In the genomic region with DNA sequence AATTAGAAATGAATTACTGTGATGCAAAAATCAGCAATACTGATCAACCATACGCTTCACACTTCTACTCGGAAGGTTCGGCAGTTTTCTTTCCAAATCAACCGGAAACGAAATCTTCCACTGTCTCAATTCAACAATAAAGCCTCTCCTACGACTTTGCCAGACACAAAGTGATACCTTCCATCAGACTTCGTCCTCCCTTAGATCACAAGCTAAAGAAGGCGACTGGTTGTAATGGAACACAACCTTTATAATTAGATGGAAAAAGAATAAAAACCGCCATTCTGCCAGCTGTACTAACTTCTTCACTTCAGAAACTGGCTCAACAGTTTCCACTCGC, we compare ENCODE assay signal across 8 cellular contexts. TPM values are rescaled to one million over a fixed set of nuclear protein-coding genes. Genes with fewer than 3 reads are reported as not detected.
DNase-seq lines count a peak whose midpoint lies in the region; FAIRE-seq and TF ChIP-seq lines count a peak whose summit lies in the region.

No MANE protein-coding gene starts in this region.

- POLR2A ChIA-PET in endothelial cell of umbilical vein (lab: Charles Lee) = interaction anchor here (0.5 to 0.7 kb wide), 3 partner anchors 13 to 388 kb away, joined by 3 to 4 read pairs (median 3); no protein-coding TSS in a partner anchor

- CTCF ChIA-PET in endothelial cell of umbilical vein (lab: Charles Lee) = interaction anchor here (0.9 to 3.0 kb wide), 22 partner anchors 10 to 405 kb away, joined by 3 to 16 read pairs (median 4); a partner anchor contains a TSS

- no peaks in the 10 kb centered on the region for H3K9me3 ChIP-seq in DOHH2 (ENCODE audit: control insufficient read depth, insufficient read depth, low read length)
- no peaks in the 10 kb centered on the region for H3K9me3 ChIP-seq in NT2/D1 (ENCODE audit: insufficient read depth, low read length)
- H3K9me3 ChIP-seq in endothelial cell of umbilical vein (replicated peaks; ENCODE audit: control insufficient read depth, insufficient read depth, low read length) = no peaks in the 10 kb centered on the region
- no peaks in the 10 kb centered on the region for H3K9me3 ChIP-seq in osteoblast (ENCODE audit: low read depth, low read length)

- no peak for TF ChIP-seq POLR2A in endothelial cell of umbilical vein (IDR thresholded peaks at IDR 0.05; ENCODE audit: low read depth, low read length)

- H3K9ac ChIP-seq in NT2/D1 (ENCODE audit: insufficient read length, low read depth) (peak overlapping the region; percentile 99), endothelial cell of umbilical vein (replicated peaks; ENCODE audit: extremely low read depth, insufficient read depth, low read length) (peak overlapping the region; percentile 56)

- H3K27me3 ChIP-seq in DOHH2 (ENCODE audit: control insufficient read depth, low read length) = peaks cover 7% of the 10 kb centered on the region; the same call in 1 of the 2 replicates
- H3K27me3 ChIP-seq in NT2/D1 (ENCODE audit: insufficient read depth, insufficient read length) = peaks cover 5% of the 10 kb centered on the region
- no peaks in the 10 kb centered on the region for H3K27me3 ChIP-seq in endothelial cell of umbilical vein (ENCODE audit: control insufficient read depth in 2 of 2, insufficient read depth in 2 of 2, low read length in 2 of 2)
- peaks cover 2% of the 10 kb centered on the region for H3K27me3 ChIP-seq in osteoblast (ENCODE audit: insufficient read depth, low read length)

- intact Hi-C loops in endothelial cell of umbilical vein (cut with micrococcal nuclease) = loop anchor here (1.0 to 5.0 kb wide), 4 partner anchors 59 to 762 kb away; a partner anchor contains a TSS

- H3K9me2 ChIP-seq in DOHH2 (replicated peaks; ENCODE audit: control insufficient read depth, low read length) = no peaks in the 10 kb centered on the region

- DNase-seq in NT2/D1 (ENCODE audit: low read depth, low spot score) (no peak), endothelial cell of umbilical vein (ENCODE audit: low read depth, low spot score) (no peak), osteoblast (ENCODE audit: insufficient read length, low spot score, missing footprints) (no peak), epidermal melanocyte (ENCODE audit: insufficient read length, low spot score) (no peak), DMS114 treated with DMSO at 0.1 percent for 48 hours (lab: John Stamatoyannopoulos, UW; ENCODE audit: unreplicated experiment) (no peak), cerebellar cortex (ENCODE audit: low spot score) (no peak), Kasumi-1 (lab: John Stamatoyannopoulos, UW) (no peak)

- peak overlapping the region; percentile 73 for H2AFZ ChIP-seq in endothelial cell of umbilical vein (ENCODE audit: low read depth, low read length)
- H2AFZ ChIP-seq in osteoblast (ENCODE audit: low read length) = peak overlapping the region; percentile 100

- no peak for TF ChIP-seq CTCF in DOHH2 (IDR thresholded peaks at IDR 0.05; ENCODE audit: low read depth, low read length, poor library complexity, severe bottlenecking)
- TF ChIP-seq CTCF in endothelial cell of umbilical vein (IDR thresholded peaks at IDR 0.05; ENCODE audit: extremely low read depth in 1 of 2, insufficient read depth in 1 of 2, low read depth in 1 of 2, low read length in 2 of 2) = no peak
- TF ChIP-seq CTCF in osteoblast (IDR thresholded peaks at IDR 0.05; ENCODE audit: extremely low read depth, low read depth, low read length) = no peak

- dilution Hi-C loops in endothelial cell of umbilical vein (cut with MboI; ENCODE audit: extremely low pct_ligation_motif_present, low sequenced_read_pairs) = no loop called here

- H3K4me1 ChIP-seq in DOHH2 (ENCODE audit: control insufficient read depth, low read length) = peaks cover 21% of the 10 kb centered on the region
- no peaks in the 10 kb centered on the region for H3K4me1 ChIP-seq in NT2/D1 (ENCODE audit: insufficient read depth, insufficient read length)
- H3K4me1 ChIP-seq in endothelial cell of umbilical vein (ENCODE audit: control insufficient read depth, extremely low read depth, insufficient read depth, low read length) = peaks cover 11% of the 10 kb centered on the region
- peaks cover 17% of the 10 kb centered on the region for H3K4me1 ChIP-seq in osteoblast (ENCODE audit: insufficient read depth, low read length)

- no peaks in the 10 kb centered on the region for H3F3A ChIP-seq in DOHH2 (ENCODE audit: control insufficient read depth, insufficient read depth)

- H3K79me2 ChIP-seq in DOHH2 (ENCODE audit: control insufficient read depth, low read length) (peaks cover 54% of the 10 kb centered on the region), endothelial cell of umbilical vein (ENCODE audit: control insufficient read depth, insufficient read depth, low read length) (peaks cover 38% of the 10 kb centered on the region), osteoblast (ENCODE audit: insufficient read depth, low read length) (peaks cover 58% of the 10 kb centered on the region)

- no TSS peak for BruUV-seq in endothelial cell of umbilical vein (replicated peaks; lab: Mats Ljungman, UMichigan)

- H3K4me3 ChIP-seq in DOHH2 (ENCODE audit: low read length) (peak overlapping the region; percentile 91), NT2/D1 (ENCODE audit: insufficient read length, low read depth) (peak overlapping the region; percentile 95), endothelial cell of umbilical vein (replicated peaks in 1 of 3; ENCODE audit: insufficient read depth in 1 of 3, low read depth in 1 of 3, low read length in 3 of 3) (peak overlapping the region; percentile 47 to 93 (median 85)), osteoblast (ENCODE audit: insufficient read depth, low read length) (peak overlapping the region; percentile 99)

- H4K20me1 ChIP-seq in DOHH2 (ENCODE audit: control insufficient read depth, insufficient read depth, low read depth, low read length) = 0 out of 2 replicates have a peak, but pooled peaks cover under 1% of the 10 kb centered on the region
- no peaks in the 10 kb centered on the region for H4K20me1 ChIP-seq in endothelial cell of umbilical vein (replicated peaks; ENCODE audit: control insufficient read depth, extremely low read depth, insufficient read depth, low read length)
- peaks cover 32% of the 10 kb centered on the region for H4K20me1 ChIP-seq in osteoblast (ENCODE audit: insufficient read depth, low read length)

- FAIRE-seq in endothelial cell of umbilical vein (lab: Jason Lieb, UNC) = peak; percentile 4

- H3K27ac ChIP-seq in DOHH2 (ENCODE audit: low read depth, low read length) = peak overlapping the region; percentile 31
- peak overlapping the region; percentile 34 for H3K27ac ChIP-seq in endothelial cell of umbilical vein (ENCODE audit: insufficient read depth, low read depth, low read length)
- H3K27ac ChIP-seq in osteoblast (ENCODE audit: low read depth, low read length) = peak overlapping the region; percentile 88

- no peaks in the 10 kb centered on the region for H3K9me1 ChIP-seq in endothelial cell of umbilical vein (replicated peaks; ENCODE audit: control insufficient read depth, extremely low read depth, insufficient read depth, low read length)

- H3K4me2 ChIP-seq in DOHH2 (ENCODE audit: low read length) = peak overlapping the region; percentile 85
- peak overlapping the region; percentile 92 for H3K4me2 ChIP-seq in endothelial cell of umbilical vein (ENCODE audit: insufficient read depth, low read length)
- H3K4me2 ChIP-seq in osteoblast (ENCODE audit: insufficient read depth, low read length) = peak overlapping the region; percentile 93

- peaks cover 6% of the 10 kb centered on the region for H3K36me3 ChIP-seq in DOHH2 (ENCODE audit: control insufficient read depth, low read length)
- H3K36me3 ChIP-seq in NT2/D1 (ENCODE audit: insufficient read depth, insufficient read length, low read length) = peaks cover 14% of the 10 kb centered on the region
- no peaks in the 10 kb centered on the region for H3K36me3 ChIP-seq in endothelial cell of umbilical vein (ENCODE audit: control insufficient read depth in 2 of 2, extremely low read depth in 1 of 2, insufficient read depth in 2 of 2, low read length in 2 of 2)
- H3K36me3 ChIP-seq in osteoblast (ENCODE audit: insufficient read depth, low read length) = no peaks in the 10 kb centered on the region

TF ChIP-seq in endothelial cell of umbilical vein, 7 proteins besides CTCF, POLR2A, EP300 and RAD21:
- TF ChIP-seq GATA2 (IDR thresholded peaks at IDR 0.05; ENCODE audit: insufficient read depth, insufficient read length, low read depth, low read length) (no peak), JUN (IDR thresholded peaks at IDR 0.05; ENCODE audit: borderline replicate concordance, insufficient read depth, insufficient read length, low read depth) (no peak), MYC (IDR thresholded peaks at IDR 0.05; ENCODE audit: low read depth, low read length) (no peak), FOS (IDR thresholded peaks at IDR 0.05; ENCODE audit: borderline replicate concordance, insufficient read depth, low read length) (no peak), EZH2 (IDR thresholded peaks at IDR 0.05; ENCODE audit: borderline replicate concordance, low read depth, low read length, severe bottlenecking) (no peak), POLR2AphosphoS5 (IDR thresholded peaks at IDR 0.05; ENCODE audit: insufficient read depth, low read depth, low read length) (no peak)
- TF ChIP-seq, protein P1, sequence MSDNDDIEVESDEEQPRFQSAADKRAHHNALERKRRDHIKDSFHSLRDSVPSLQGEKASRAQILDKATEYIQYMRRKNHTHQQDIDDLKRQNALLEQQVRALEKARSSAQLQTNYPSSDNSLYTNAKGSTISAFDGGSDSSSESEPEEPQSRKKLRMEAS (IDR thresholded peaks at IDR 0.05; ENCODE audit: insufficient read depth, insufficient read length) = no peak
TF ChIP-seq in endothelial cell of umbilical vein: peak in this region for 0.

RNA-seq across cellular contexts. Expression of a gene that starts 0.6 kb away (rescaled TPM):
- total RNA-seq in endothelial cell of umbilical vein (48.1 and 54.1 TPM in 2 replicates), osteoblast (26.8 and 34.0 TPM in 2 replicates)
- polyA plus RNA-seq in endothelial cell of umbilical vein = 33.7 and 38.8 TPM in 2 replicates
- 36.9 and 43.3 TPM in 2 replicates for polyA plus RNA-seq in endothelial cell of umbilical vein (2011; cell fraction: cytosol; rRNA removed)
- polyA plus RNA-seq in endothelial cell of umbilical vein (2011; cell fraction: nucleus; rRNA removed) = 24.6 and 26.7 TPM in 2 replicates
- 39.7 and 62.5 TPM in 2 replicates for polyA plus RNA-seq in endothelial cell of umbilical vein (2012)
- 27.7 and 32.5 TPM in 2 replicates for polyA minus RNA-seq in endothelial cell of umbilical vein
- polyA minus RNA-seq in endothelial cell of umbilical vein (2011; cell fraction: cytosol; rRNA and poly(A)+ RNA removed) = 13.8 TPM
- polyA minus RNA-seq in endothelial cell of umbilical vein (2011; cell fraction: nucleus; rRNA and poly(A)+ RNA removed) = 12.6 and 13.8 TPM in 2 replicates

RNA-seq across cellular contexts. Expression of a gene that starts 58.7 kb away (rescaled TPM):
- total RNA-seq in endothelial cell of umbilical vein (3.2 and 3.5 TPM in 2 replicates), osteoblast (0.59 and 2.2 TPM in 2 replicates)
- 2.4 and 2.9 TPM in 2 replicates for polyA plus RNA-seq in endothelial cell of umbilical vein
- polyA plus RNA-seq in endothelial cell of umbilical vein (2011; cell fraction: cytosol; rRNA removed) = 2.1 and 2.9 TPM in 2 replicates
- 2.7 and 2.9 TPM in 2 replicates for polyA plus RNA-seq in endothelial cell of umbilical vein (2011; cell fraction: nucleus; rRNA removed)
- polyA plus RNA-seq in endothelial cell of umbilical vein (2012) = 2.6 and 3.9 TPM in 2 replicates
- 0.51 TPM in 1 of 2 replicates, not detected in the other for polyA minus RNA-seq in endothelial cell of umbilical vein
- not detected for polyA minus RNA-seq in endothelial cell of umbilical vein (2011; cell fraction: cytosol; rRNA and poly(A)+ RNA removed)
- 1.6 TPM in 1 of 2 replicates, not detected in the other for polyA minus RNA-seq in endothelial cell of umbilical vein (2011; cell fraction: nucleus; rRNA and poly(A)+ RNA removed)

Comparison
In these comparisons a context has a peak if more than half of its experiments do, and no peak if none do; other contexts are left out.
1. H3K27ac ChIP-seq: peak in every context shown above with its lines; median percentile 88 in osteoblast; 34 in endothelial cell of umbilical vein; 31 in DOHH2.